Comparison of ENCODE assay signal across 1 cellular context in the genomic region with DNA sequence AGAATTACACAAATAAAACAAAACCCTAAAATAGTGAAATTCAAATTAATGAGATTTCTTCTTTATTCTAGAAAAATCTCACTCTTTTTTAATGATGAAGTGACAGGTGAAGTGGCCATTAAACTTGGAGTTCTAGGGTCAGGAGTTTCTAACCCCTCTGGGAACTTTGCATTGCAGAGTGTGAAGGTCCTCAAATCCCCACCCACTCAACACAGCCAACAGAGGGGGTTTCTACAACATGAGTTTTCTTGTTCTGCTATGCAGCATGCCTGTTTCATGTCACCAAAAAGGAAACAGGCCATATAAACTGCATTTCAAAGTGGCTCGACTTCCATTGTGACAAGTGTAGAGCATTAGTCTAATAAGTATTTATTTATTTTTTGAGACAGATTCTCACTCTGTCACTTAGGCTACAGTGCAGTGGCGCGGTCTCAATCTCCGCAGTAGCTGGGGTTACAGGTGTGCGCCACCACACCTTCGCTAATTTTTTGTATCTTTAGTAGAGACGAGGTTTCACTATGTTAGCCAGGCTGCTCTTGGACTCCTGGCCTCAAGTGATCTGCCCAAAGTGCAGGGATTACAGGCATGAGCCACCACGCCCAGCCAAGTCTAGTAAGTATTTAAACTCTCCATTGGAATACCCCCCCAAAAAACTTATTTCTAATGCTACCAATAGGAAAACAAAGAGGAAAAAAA.
TF ChIP-seq lines count a peak whose summit lies in the region.

No MANE protein-coding gene starts in this region.

TF ChIP-seq in HepG2, 621 proteins besides CTCF, POLR2A, EP300 and RAD21 (continued from another document):
- TF ChIP-seq, protein P1, sequence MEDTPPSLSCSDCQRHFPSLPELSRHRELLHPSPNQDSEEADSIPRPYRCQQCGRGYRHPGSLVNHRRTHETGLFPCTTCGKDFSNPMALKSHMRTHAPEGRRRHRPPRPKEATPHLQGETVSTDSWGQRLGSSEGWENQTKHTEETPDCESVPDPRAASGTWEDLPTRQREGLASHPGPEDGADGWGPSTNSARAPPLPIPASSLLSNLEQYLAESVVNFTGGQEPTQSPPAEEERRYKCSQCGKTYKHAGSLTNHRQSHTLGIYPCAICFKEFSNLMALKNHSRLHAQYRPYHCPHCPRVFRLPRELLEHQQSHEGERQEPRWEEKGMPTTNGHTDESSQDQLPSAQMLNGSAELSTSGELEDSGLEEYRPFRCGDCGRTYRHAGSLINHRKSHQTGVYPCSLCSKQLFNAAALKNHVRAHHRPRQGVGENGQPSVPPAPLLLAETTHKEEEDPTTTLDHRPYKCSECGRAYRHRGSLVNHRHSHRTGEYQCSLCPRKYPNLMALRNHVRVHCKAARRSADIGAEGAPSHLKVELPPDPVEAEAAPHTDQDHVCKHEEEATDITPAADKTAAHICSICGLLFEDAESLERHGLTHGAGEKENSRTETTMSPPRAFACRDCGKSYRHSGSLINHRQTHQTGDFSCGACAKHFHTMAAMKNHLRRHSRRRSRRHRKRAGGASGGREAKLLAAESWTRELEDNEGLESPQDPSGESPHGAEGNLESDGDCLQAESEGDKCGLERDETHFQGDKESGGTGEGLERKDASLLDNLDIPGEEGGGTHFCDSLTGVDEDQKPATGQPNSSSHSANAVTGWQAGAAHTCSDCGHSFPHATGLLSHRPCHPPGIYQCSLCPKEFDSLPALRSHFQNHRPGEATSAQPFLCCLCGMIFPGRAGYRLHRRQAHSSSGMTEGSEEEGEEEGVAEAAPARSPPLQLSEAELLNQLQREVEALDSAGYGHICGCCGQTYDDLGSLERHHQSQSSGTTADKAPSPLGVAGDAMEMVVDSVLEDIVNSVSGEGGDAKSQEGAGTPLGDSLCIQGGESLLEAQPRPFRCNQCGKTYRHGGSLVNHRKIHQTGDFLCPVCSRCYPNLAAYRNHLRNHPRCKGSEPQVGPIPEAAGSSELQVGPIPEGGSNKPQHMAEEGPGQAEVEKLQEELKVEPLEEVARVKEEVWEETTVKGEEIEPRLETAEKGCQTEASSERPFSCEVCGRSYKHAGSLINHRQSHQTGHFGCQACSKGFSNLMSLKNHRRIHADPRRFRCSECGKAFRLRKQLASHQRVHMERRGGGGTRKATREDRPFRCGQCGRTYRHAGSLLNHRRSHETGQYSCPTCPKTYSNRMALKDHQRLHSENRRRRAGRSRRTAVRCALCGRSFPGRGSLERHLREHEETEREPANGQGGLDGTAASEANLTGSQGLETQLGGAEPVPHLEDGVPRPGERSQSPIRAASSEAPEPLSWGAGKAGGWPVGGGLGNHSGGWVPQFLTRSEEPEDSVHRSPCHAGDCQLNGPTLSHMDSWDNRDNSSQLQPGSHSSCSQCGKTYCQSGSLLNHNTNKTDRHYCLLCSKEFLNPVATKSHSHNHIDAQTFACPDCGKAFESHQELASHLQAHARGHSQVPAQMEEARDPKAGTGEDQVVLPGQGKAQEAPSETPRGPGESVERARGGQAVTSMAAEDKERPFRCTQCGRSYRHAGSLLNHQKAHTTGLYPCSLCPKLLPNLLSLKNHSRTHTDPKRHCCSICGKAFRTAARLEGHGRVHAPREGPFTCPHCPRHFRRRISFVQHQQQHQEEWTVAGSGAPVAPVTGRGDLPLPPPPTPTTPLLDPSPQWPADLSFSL (CRISPR knock-in tag; IDR thresholded peaks at IDR 0.05) = 0 out of 2 replicates have a peak, but pooled peaks have one; percentile 24
- TF ChIP-seq HNF4A (CRISPR knock-in tag; IDR thresholded peaks at IDR 0.05) (peak; percentile 53), TMF1 (CRISPR knock-in tag; IDR thresholded peaks at IDR 0.05; ENCODE audit: low read depth) (no peak), TGIF2 (CRISPR knock-in tag; IDR thresholded peaks at IDR 0.05) (no peak), ZFP36L1 (CRISPR knock-in tag; IDR thresholded peaks at IDR 0.05) (no peak), ZNF101 (CRISPR knock-in tag; IDR thresholded peaks at IDR 0.05; ENCODE audit: borderline replicate concordance, low read depth) (no peak), ZFP36 (IDR thresholded peaks at IDR 0.05; ENCODE audit: borderline replicate concordance, low read depth, low read length, partially characterized antibody) (no peak)
- TF ChIP-seq, protein P2, sequence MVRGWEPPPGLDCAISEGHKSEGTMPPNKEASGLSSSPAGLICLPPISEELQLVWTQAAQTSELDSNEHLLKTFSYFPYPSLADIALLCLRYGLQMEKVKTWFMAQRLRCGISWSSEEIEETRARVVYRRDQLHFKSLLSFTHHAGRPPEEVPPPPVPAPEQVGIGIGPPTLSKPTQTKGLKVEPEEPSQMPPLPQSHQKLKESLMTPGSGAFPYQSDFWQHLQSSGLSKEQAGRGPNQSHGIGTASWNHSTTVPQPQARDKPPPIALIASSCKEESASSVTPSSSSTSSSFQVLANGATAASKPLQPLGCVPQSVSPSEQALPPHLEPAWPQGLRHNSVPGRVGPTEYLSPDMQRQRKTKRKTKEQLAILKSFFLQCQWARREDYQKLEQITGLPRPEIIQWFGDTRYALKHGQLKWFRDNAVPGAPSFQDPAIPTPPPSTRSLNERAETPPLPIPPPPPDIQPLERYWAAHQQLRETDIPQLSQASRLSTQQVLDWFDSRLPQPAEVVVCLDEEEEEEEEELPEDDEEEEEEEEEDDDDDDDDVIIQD (CRISPR knock-in tag; IDR thresholded peaks at IDR 0.05; ENCODE audit: low read depth) = peak; percentile 31; the same call in 1 of the 2 replicates
- TF ChIP-seq, protein P3, sequence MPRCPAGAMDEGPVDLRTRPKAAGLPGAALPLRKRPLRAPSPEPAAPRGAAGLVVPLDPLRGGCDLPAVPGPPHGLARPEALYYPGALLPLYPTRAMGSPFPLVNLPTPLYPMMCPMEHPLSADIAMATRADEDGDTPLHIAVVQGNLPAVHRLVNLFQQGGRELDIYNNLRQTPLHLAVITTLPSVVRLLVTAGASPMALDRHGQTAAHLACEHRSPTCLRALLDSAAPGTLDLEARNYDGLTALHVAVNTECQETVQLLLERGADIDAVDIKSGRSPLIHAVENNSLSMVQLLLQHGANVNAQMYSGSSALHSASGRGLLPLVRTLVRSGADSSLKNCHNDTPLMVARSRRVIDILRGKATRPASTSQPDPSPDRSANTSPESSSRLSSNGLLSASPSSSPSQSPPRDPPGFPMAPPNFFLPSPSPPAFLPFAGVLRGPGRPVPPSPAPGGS (CRISPR knock-in tag; IDR thresholded peaks at IDR 0.05) = no peak
- TF ChIP-seq, protein P4, sequence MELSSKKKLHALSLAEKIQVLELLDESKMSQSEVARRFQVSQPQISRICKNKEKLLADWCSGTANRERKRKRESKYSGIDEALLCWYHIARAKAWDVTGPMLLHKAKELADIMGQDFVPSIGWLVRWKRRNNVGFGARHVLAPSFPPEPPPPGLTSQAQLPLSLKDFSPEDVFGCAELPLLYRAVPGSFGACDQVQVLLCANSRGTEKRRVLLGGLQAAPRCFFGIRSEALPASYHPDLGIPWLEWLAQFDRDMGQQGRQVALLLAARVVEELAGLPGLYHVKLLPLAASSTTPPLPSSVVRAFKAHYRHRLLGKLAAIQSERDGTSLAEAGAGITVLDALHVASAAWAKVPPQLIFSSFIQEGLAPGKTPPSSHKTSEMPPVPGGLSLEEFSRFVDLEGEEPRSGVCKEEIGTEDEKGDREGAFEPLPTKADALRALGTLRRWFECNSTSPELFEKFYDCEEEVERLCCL (CRISPR knock-in tag; IDR thresholded peaks at IDR 0.05; ENCODE audit: borderline replicate concordance) = no peak
- TF ChIP-seq, protein P5, sequence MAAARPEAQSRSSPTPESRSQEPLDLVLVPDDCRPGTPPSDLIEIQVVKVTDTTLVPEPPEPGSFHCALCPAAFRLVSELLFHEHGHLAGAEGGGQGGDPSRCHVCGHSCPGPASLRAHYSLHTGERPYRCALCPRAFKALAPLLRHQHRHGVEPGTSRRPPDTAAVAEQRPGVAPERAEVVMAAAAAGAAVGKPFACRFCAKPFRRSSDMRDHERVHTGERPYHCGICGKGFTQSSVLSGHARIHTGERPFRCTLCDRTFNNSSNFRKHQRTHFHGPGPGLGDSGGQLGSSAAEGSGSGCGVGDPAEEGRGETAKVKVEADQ (CRISPR knock-in tag; IDR thresholded peaks at IDR 0.05; ENCODE audit: borderline replicate concordance) = no peak
TF ChIP-seq in HepG2: peak in this region for 17.
